1 cellular context compared by ENCODE assay signal in genomic region chr22:50255607-50256006, GRCh38.
TF ChIP-seq lines count a peak whose summit lies in the region.

No MANE protein-coding gene starts in this region.

TF ChIP-seq in IMR-90, 13 proteins besides CTCF, POLR2A, EP300 and RAD21 (continued from another document):
- TF ChIP-seq RFX5 (IDR thresholded peaks at IDR 0.05; ENCODE audit: low read depth, low read length) (no peak), CEBPB (IDR thresholded peaks at IDR 0.05; ENCODE audit: low read depth, low read length) (no peak), USF2 (IDR thresholded peaks at IDR 0.05; ENCODE audit: low read depth, low read length) (no peak), MAFK (IDR thresholded peaks at IDR 0.05; ENCODE audit: low read depth, low read length) (no peak), MXI1 (IDR thresholded peaks at IDR 0.05; ENCODE audit: borderline replicate concordance, low read depth, low read length) (no peak), NFE2L2 (IDR thresholded peaks at IDR 0.05; ENCODE audit: low read depth, low read length) (no peak), BHLHE40 (IDR thresholded peaks at IDR 0.05; ENCODE audit: low read depth, low read length) (no peak)
